In the genomic region with DNA sequence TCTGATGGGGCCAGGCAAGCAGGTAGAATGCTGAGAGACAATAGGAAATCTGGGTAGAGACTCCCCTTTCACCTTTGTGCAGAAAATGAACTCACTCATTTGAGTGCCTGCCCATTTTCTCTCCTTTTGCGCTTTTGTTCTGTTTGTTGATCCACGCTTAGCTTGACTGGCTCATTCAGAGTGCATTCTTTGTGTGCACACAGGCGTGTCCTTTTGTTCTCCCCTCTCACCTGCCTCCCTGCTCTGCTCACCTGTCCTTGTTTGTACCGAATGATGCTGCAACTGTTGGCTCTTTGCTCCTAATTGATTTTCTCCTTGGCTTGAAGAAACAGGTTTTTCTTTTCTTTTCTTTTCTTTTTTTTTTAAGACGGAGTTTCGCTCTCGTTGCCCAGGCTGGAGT, we compare ENCODE assay signal across 14 cellular contexts. TPM values are rescaled to one million over a fixed set of nuclear protein-coding genes. Genes with fewer than 3 reads are reported as not detected.
DNase-seq lines count a peak whose midpoint lies in the region; ATAC-seq lines count a peak whose summit lies in the region.
"Had no signal": no experiment of that assay in that cellular context is flagged by ENCODE, and none has a peak within 500 bp of the region (broad histone marks: within the 10 kb centered on the region; RNA-seq: fewer than 3 reads in every experiment).

No MANE protein-coding gene starts in this region.

- ATAC-seq in HG03139 (IDR thresholded peaks at IDR 0.05; ENCODE audit: unreplicated experiment) = no peak
- ATAC-seq: left ventricle myocardium superior, Panc1, SK-N-SH treated with all-trans-retinoic acid at 6 μM for 48 hours had no signal

- DNase-seq in DMS153 (lab: John Stamatoyannopoulos, UW) = peak; percentile 99
- peak; percentile 93 for DNase-seq in NCI-H1436 (lab: John Stamatoyannopoulos, UW)
- DNase-seq in NCI-H510A (lab: John Stamatoyannopoulos, UW) = peak; percentile 79
- peak; percentile 77 for DNase-seq in left kidney (ENCODE audit: low read depth, low spot score)
- no peak for DNase-seq in A172 (ENCODE audit: low spot score)
- DNase-seq in stimulated activated naive CD4-positive, alpha-beta T cell (lab: John Stamatoyannopoulos, UW) = no peak
- no peak for DNase-seq in activated T-cell treated with anti-CD3 and anti-CD28 coated beads for 4 hours
- DNase-seq: activated CD4-positive, alpha-beta memory T cell treated with anti-CD3 and anti-CD28 coated beads, Interleukin-2, amount 10 ng/mL, durations not matched to agents 7 days and 5 days; amniotic stem cell; CD8-positive, alpha-beta memory T cell had no signal

RNA-seq across cellular contexts. Expression of gene PGS1, which starts 15.8 kb away (rescaled TPM):
- total RNA-seq in A172 (2014; rRNA removed; shearing (Covaris generic)) = 25.6 and 40.1 TPM in 2 replicates

RNA-seq across cellular contexts. Expression of gene SOCS3, which starts 34.3 kb away (rescaled TPM):
- total RNA-seq in A172 (2014; rRNA removed; shearing (Covaris generic)) = 51.0 and 60.2 TPM in 2 replicates

Comparison
In these comparisons a context has a peak if more than half of its experiments do, and no peak if none do; other contexts are left out.
1. DNase-seq: peak in DMS153 (single experiment), NCI-H1436 (single experiment), NCI-H510A (single experiment) and left kidney (single experiment); none in A172 (single experiment), stimulated activated naive CD4-positive, alpha-beta T cell (0 of 6) and activated T-cell treated with anti-CD3 and anti-CD28 coated beads for 4 hours (single experiment).